ENCODE assay signal across 1 cellular context in genomic region chr1:232962761-232963357, GRCh38.
TF ChIP-seq lines count a peak whose summit lies in the region.

No MANE protein-coding gene starts in this region.

TF ChIP-seq in neural cell, 6 proteins besides CTCF, POLR2A, EP300 and RAD21 (continued from another document):
- TF ChIP-seq EZH2 (IDR thresholded peaks at IDR 0.05; ENCODE audit: borderline replicate concordance, insufficient read depth, low read length, poor library complexity, severe bottlenecking) (no peak), POLR2AphosphoS5 (IDR thresholded peaks at IDR 0.05) (no peak), TAF1 (IDR thresholded peaks at IDR 0.05; ENCODE audit: low read depth) (no peak), SMC3 (conservative IDR thresholded peaks at IDR 0.05; ENCODE audit: poor library complexity) (no peak)
